In the genomic region with DNA sequence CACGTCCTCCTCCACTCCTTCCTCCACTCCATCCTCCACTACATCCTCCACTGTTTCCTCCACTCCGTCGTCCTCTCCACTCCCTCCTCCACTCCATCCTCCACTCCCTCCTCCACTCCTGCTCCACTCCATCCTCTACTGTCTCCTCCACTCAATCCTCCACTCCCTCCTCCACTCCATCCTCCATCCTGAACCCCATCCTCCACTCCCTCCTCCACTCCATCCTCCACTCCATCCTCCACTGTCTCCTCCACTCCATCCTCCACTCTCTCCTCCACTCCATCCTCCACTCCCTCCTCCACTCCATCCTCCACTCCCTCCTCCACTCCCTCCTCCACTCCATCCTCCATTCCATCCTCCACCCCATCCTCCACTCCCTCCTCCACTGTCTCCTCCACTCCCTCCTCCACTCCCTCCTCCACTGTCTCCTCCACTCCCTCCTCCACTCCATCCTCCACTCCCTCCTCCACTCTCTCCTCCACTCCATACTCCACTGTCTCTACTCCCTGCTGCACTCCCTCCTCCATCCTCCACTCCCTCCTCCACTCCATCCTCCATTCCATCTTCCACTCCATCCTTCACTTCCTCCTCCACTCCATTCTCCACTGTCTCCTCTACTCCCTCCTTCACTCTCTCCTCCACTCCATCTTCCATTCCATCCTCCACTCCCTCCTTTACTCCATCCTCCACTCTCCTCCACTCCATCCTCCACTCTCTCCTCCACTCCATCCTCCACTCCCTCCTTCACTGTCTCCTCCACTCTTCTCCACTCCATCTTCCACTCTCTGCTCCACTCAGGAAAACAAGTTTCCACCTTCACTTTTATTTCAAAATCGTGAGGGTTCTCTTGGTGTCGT, we compare ENCODE assay signal across 2 cellular contexts.
TF ChIP-seq lines count a peak whose summit lies in the region.

No MANE protein-coding gene starts in this region.

TF ChIP-seq in HEK293, 187 proteins besides CTCF, POLR2A, EP300 and RAD21:
- TF ChIP-seq EGR2 (tag by site-specific recombination; IDR thresholded peaks at IDR 0.05; ENCODE audit: low read depth): peak; percentile 53; the same call in 1 of the 2 replicates
- peak; percentile 94 for TF ChIP-seq PRDM1 (tag by site-specific recombination; IDR thresholded peaks at IDR 0.05)
- peak; percentile 63; the same call in 1 of the 2 replicates for TF ChIP-seq ZNF366 (tag by site-specific recombination; conservative IDR thresholded peaks at IDR 0.05)
- TF ChIP-seq ZNF558 (tag by site-specific recombination; IDR thresholded peaks at IDR 0.05): no peak
- TF ChIP-seq ZFHX2 (tag by site-specific recombination; conservative IDR thresholded peaks at IDR 0.05): no peak

TF ChIP-seq in K562, 482 proteins besides CTCF, POLR2A, EP300 and RAD21:
- TF ChIP-seq, protein P1, sequence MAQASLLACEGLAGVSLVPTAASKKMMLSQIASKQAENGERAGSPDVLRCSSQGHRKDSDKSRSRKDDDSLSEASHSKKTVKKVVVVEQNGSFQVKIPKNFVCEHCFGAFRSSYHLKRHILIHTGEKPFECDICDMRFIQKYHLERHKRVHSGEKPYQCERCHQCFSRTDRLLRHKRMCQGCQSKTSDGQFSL (CRISPR knock-in tag; IDR thresholded peaks at IDR 0.05): no peak
- TF ChIP-seq, protein P1 (tag; IDR thresholded peaks at IDR 0.05): no peak
- TF ChIP-seq ZNF263 (CRISPR knock-in tag; IDR thresholded peaks at IDR 0.05; ENCODE audit: borderline replicate concordance) (peak; percentile 95), TEAD4 (IDR thresholded peaks at IDR 0.05; ENCODE audit: low read length) (no peak), TEAD4 (CRISPR knock-in tag; IDR thresholded peaks at IDR 0.05; ENCODE audit: borderline replicate concordance) (no peak), HMG20B (CRISPR knock-in tag; IDR thresholded peaks at IDR 0.05) (no peak)
